ENCODE assay signal across 1 cellular context in the genomic region with DNA sequence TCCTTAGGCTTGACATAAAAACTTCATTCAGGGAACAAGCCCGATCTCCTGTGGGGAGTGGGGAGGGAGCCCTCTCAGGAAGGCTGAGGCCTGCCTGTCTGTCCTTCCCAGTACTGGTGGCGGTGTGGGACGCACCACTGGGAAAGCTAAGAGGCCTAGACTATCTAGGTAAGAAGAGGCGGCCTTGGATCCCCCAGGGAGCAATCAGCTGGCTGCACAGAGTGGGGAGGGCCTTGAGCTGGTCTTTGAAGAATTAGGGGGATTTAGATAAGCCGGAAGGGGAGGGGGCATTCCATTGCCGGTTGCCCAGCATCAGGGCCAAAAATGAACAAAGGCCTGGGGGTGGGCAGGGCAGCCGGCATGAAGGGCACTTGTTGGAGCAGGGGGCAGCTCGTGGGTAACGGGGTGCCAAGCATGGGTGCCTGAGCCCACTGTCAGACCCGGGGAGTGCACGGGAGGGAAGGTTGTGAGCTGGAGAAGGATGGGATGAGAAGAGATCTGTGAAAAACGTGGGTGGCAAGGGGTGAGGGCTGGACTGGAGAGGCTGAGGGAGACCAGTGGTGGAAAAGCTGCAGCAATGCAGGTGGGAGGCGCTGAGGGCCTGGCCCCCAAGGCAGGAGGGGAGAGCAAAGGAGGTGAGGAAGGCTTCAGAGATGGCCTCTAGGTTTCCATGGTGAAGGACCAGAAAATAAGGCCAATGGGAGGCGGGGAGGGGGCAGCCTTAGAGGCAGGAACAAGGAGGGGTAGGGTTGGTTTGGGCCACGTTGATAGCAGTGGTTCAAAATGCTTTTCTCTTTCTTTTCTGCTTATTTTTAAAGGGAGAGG.
A peak's percentile ranks its signal among the peaks of the same experiment; 100 is the strongest.
TF ChIP-seq lines count a peak whose summit lies in the region.

No MANE protein-coding gene starts in this region.

TF ChIP-seq in HepG2, 621 proteins besides CTCF, POLR2A, EP300 and RAD21 (continued from another document and continues in another):
- TF ChIP-seq, protein P1, sequence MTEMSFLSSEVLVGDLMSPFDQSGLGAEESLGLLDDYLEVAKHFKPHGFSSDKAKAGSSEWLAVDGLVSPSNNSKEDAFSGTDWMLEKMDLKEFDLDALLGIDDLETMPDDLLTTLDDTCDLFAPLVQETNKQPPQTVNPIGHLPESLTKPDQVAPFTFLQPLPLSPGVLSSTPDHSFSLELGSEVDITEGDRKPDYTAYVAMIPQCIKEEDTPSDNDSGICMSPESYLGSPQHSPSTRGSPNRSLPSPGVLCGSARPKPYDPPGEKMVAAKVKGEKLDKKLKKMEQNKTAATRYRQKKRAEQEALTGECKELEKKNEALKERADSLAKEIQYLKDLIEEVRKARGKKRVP (CRISPR knock-in tag; IDR thresholded peaks at IDR 0.05): no peak
- TF ChIP-seq, protein P2, sequence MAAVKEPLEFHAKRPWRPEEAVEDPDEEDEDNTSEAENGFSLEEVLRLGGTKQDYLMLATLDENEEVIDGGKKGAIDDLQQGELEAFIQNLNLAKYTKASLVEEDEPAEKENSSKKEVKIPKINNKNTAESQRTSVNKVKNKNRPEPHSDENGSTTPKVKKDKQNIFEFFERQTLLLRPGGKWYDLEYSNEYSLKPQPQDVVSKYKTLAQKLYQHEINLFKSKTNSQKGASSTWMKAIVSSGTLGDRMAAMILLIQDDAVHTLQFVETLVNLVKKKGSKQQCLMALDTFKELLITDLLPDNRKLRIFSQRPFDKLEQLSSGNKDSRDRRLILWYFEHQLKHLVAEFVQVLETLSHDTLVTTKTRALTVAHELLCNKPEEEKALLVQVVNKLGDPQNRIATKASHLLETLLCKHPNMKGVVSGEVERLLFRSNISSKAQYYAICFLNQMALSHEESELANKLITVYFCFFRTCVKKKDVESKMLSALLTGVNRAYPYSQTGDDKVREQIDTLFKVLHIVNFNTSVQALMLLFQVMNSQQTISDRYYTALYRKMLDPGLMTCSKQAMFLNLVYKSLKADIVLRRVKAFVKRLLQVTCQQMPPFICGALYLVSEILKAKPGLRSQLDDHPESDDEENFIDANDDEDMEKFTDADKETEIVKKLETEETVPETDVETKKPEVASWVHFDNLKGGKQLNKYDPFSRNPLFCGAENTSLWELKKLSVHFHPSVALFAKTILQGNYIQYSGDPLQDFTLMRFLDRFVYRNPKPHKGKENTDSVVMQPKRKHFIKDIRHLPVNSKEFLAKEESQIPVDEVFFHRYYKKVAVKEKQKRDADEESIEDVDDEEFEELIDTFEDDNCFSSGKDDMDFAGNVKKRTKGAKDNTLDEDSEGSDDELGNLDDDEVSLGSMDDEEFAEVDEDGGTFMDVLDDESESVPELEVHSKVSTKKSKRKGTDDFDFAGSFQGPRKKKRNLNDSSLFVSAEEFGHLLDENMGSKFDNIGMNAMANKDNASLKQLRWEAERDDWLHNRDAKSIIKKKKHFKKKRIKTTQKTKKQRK (IDR thresholded peaks at IDR 0.05; ENCODE audit: low read length): no peak
- TF ChIP-seq ZNF567 (CRISPR knock-in tag; IDR thresholded peaks at IDR 0.05; ENCODE audit: borderline replicate concordance): 0 out of 2 replicates have a peak, but pooled peaks have one; percentile 66
- TF ChIP-seq GATAD2A (CRISPR knock-in tag; IDR thresholded peaks at IDR 0.05): peak; percentile 45
- TF ChIP-seq, protein P3, sequence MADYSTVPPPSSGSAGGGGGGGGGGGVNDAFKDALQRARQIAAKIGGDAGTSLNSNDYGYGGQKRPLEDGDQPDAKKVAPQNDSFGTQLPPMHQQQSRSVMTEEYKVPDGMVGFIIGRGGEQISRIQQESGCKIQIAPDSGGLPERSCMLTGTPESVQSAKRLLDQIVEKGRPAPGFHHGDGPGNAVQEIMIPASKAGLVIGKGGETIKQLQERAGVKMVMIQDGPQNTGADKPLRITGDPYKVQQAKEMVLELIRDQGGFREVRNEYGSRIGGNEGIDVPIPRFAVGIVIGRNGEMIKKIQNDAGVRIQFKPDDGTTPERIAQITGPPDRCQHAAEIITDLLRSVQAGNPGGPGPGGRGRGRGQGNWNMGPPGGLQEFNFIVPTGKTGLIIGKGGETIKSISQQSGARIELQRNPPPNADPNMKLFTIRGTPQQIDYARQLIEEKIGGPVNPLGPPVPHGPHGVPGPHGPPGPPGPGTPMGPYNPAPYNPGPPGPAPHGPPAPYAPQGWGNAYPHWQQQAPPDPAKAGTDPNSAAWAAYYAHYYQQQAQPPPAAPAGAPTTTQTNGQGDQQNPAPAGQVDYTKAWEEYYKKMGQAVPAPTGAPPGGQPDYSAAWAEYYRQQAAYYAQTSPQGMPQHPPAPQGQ (CRISPR knock-in tag; IDR thresholded peaks at IDR 0.05; ENCODE audit: borderline replicate concordance): no peak
- TF ChIP-seq, protein P4, sequence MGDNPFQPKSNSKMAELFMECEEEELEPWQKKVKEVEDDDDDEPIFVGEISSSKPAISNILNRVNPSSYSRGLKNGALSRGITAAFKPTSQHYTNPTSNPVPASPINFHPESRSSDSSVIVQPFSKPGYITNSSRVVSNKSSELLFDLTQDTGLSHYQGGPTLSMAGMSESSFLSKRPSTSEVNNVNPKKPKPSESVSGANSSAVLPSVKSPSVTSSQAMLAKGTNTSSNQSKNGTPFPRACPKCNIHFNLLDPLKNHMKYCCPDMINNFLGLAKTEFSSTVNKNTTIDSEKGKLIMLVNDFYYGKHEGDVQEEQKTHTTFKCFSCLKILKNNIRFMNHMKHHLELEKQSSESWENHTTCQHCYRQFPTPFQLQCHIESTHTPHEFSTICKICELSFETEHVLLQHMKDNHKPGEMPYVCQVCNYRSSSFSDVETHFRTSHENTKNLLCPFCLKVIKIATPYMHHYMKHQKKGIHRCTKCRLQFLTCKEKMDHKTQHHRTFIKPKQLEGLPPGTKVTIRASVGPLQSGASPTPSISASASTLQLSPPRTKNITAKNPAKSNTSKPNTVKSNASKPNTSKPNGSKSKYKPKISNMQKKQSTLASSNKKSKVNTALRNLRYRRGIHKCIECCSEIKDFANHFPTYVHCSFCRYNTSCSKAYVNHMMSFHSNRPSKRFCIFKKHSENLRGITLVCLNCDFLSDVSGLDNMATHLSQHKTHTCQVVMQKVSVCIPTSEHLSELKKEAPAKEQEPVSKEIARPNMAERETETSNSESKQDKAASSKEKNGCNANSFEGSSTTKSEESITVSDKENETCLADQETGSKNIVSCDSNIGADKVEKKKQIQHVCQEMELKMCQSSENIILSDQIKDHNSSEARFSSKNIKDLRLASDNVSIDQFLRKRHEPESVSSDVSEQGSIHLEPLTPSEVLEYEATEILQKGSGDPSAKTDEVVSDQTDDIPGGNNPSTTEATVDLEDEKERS (CRISPR knock-in tag; IDR thresholded peaks at IDR 0.05): no peak
- TF ChIP-seq MBNL3 (CRISPR knock-in tag; conservative IDR thresholded peaks at IDR 0.05): no peak
- TF ChIP-seq BRCA1 (CRISPR knock-in tag; IDR thresholded peaks at IDR 0.05): no peak
- 0 out of 2 replicates have a peak, but pooled peaks have one; percentile 21 for TF ChIP-seq HOXA3 (CRISPR knock-in tag; IDR thresholded peaks at IDR 0.05)
- no peak for TF ChIP-seq ZNF335 (CRISPR knock-in tag; IDR thresholded peaks at IDR 0.05)
- TF ChIP-seq FOXK2 (IDR thresholded peaks at IDR 0.05): no peak
- no peak for TF ChIP-seq NCOR1 (IDR thresholded peaks at IDR 0.05; ENCODE audit: borderline replicate concordance, low read length)
- TF ChIP-seq DR1 (CRISPR knock-in tag; IDR thresholded peaks at IDR 0.05): no peak
- no peak for TF ChIP-seq CREB1 (IDR thresholded peaks at IDR 0.05)
- TF ChIP-seq CREB1 (CRISPR knock-in tag; IDR thresholded peaks at IDR 0.05): no peak
- no peak for TF ChIP-seq ZNF101 (CRISPR knock-in tag; IDR thresholded peaks at IDR 0.05; ENCODE audit: borderline replicate concordance, low read depth)
- TF ChIP-seq SMC3 (IDR thresholded peaks at IDR 0.05; ENCODE audit: low read length): no peak
- TF ChIP-seq HMGA1 (CRISPR knock-in tag; conservative IDR thresholded peaks at IDR 0.05): no peak
- TF ChIP-seq, protein P5, sequence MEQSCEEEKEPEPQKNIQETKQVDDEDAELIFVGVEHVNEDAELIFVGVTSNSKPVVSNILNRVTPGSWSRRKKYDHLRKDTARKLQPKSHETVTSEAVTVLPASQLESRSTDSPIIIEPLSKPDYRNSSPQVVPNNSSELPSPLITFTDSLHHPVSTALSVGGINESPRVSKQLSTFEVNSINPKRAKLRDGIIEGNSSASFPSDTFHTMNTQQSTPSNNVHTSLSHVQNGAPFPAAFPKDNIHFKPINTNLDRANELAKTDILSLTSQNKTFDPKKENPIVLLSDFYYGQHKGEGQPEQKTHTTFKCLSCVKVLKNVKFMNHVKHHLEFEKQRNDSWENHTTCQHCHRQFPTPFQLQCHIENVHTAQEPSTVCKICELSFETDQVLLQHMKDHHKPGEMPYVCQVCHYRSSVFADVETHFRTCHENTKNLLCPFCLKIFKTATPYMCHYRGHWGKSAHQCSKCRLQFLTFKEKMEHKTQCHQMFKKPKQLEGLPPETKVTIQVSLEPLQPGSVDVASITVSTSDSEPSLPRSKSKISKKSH (CRISPR knock-in tag; IDR thresholded peaks at IDR 0.05; ENCODE audit: borderline replicate concordance): no peak
- no peak for TF ChIP-seq RBFOX2 (IDR thresholded peaks at IDR 0.05; ENCODE audit: low read depth, low read length)
- TF ChIP-seq, protein P6, sequence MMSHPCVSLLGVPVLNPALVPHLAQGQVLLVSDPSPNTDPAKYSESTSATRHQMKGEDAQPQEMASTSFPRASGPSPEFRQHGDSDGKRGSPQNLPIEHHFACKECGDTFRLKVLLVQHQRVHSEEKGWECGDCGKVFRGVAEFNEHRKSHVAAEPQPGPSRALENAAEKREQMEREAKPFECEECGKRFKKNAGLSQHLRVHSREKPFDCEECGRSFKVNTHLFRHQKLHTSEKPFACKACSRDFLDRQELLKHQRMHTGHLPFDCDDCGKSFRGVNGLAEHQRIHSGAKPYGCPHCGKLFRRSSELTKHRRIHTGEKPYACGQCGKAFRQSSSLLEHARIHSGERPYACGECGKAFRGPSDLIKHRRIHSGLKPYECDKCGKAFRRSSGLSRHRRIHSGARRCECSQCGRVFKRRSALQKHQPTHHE (CRISPR knock-in tag; IDR thresholded peaks at IDR 0.05; ENCODE audit: borderline replicate concordance): no peak
- TF ChIP-seq ZBTB42 (CRISPR knock-in tag; IDR thresholded peaks at IDR 0.05): no peak
- TF ChIP-seq KLF12 (CRISPR knock-in tag; IDR thresholded peaks at IDR 0.05; ENCODE audit: borderline replicate concordance): no peak; the same call in 1 of the 2 replicates
- peak; percentile 21; the same call in 1 of the 2 replicates for TF ChIP-seq HNF4G (IDR thresholded peaks at IDR 0.05; ENCODE audit: borderline replicate concordance, low read depth, low read length)
- TF ChIP-seq HNF4G (CRISPR knock-in tag; IDR thresholded peaks at IDR 0.05; ENCODE audit: borderline replicate concordance, low read depth): no peak
- no peak for TF ChIP-seq ZC3H13 (CRISPR knock-in tag; IDR thresholded peaks at IDR 0.05)
- TF ChIP-seq, protein P7, sequence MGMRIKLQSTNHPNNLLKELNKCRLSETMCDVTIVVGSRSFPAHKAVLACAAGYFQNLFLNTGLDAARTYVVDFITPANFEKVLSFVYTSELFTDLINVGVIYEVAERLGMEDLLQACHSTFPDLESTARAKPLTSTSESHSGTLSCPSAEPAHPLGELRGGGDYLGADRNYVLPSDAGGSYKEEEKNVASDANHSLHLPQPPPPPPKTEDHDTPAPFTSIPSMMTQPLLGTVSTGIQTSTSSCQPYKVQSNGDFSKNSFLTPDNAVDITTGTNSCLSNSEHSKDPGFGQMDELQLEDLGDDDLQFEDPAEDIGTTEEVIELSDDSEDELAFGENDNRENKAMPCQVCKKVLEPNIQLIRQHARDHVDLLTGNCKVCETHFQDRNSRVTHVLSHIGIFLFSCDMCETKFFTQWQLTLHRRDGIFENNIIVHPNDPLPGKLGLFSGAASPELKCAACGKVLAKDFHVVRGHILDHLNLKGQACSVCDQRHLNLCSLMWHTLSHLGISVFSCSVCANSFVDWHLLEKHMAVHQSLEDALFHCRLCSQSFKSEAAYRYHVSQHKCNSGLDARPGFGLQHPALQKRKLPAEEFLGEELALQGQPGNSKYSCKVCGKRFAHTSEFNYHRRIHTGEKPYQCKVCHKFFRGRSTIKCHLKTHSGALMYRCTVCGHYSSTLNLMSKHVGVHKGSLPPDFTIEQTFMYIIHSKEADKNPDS (CRISPR knock-in tag; IDR thresholded peaks at IDR 0.05): no peak
- TF ChIP-seq, protein P8, sequence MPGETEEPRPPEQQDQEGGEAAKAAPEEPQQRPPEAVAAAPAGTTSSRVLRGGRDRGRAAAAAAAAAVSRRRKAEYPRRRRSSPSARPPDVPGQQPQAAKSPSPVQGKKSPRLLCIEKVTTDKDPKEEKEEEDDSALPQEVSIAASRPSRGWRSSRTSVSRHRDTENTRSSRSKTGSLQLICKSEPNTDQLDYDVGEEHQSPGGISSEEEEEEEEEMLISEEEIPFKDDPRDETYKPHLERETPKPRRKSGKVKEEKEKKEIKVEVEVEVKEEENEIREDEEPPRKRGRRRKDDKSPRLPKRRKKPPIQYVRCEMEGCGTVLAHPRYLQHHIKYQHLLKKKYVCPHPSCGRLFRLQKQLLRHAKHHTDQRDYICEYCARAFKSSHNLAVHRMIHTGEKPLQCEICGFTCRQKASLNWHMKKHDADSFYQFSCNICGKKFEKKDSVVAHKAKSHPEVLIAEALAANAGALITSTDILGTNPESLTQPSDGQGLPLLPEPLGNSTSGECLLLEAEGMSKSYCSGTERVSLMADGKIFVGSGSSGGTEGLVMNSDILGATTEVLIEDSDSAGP (CRISPR knock-in tag; IDR thresholded peaks at IDR 0.05; ENCODE audit: borderline replicate concordance): peak; percentile 53; the same call in 1 of the 2 replicates
- no peak for TF ChIP-seq ZNF124 (CRISPR knock-in tag; IDR thresholded peaks at IDR 0.05)
- no peak for TF ChIP-seq ATAD3A (CRISPR knock-in tag; IDR thresholded peaks at IDR 0.05)
- TF ChIP-seq, protein P9, sequence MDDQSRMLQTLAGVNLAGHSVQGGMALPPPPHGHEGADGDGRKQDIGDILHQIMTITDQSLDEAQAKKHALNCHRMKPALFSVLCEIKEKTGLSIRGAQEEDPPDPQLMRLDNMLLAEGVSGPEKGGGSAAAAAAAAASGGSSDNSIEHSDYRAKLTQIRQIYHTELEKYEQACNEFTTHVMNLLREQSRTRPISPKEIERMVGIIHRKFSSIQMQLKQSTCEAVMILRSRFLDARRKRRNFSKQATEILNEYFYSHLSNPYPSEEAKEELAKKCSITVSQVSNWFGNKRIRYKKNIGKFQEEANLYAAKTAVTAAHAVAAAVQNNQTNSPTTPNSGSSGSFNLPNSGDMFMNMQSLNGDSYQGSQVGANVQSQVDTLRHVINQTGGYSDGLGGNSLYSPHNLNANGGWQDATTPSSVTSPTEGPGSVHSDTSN (CRISPR knock-in tag; IDR thresholded peaks at IDR 0.05; ENCODE audit: borderline replicate concordance): no peak
- peak; percentile 48; the same call in 1 of the 2 replicates for TF ChIP-seq PAWR (CRISPR knock-in tag; IDR thresholded peaks at IDR 0.05; ENCODE audit: borderline replicate concordance)
- TF ChIP-seq, protein P10, sequence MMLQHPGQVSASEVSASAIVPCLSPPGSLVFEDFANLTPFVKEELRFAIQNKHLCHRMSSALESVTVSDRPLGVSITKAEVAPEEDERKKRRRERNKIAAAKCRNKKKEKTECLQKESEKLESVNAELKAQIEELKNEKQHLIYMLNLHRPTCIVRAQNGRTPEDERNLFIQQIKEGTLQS (CRISPR knock-in tag; IDR thresholded peaks at IDR 0.05): no peak
- TF ChIP-seq RARG (CRISPR knock-in tag; IDR thresholded peaks at IDR 0.05; ENCODE audit: low read depth): no peak
- peak; percentile 26; the same call in 1 of the 2 replicates for TF ChIP-seq ZNF138 (CRISPR knock-in tag; IDR thresholded peaks at IDR 0.05; ENCODE audit: low read depth)
- TF ChIP-seq MTF1 (CRISPR knock-in tag; IDR thresholded peaks at IDR 0.05): no peak
- no peak for TF ChIP-seq NFKBIZ (CRISPR knock-in tag; IDR thresholded peaks at IDR 0.05)
- TF ChIP-seq SETDB1 (CRISPR knock-in tag; IDR thresholded peaks at IDR 0.05; ENCODE audit: borderline replicate concordance): no peak
- no peak for TF ChIP-seq SRSF4 (IDR thresholded peaks at IDR 0.05; ENCODE audit: low read depth, low read length, poor library complexity, severe bottlenecking)
- TF ChIP-seq SIN3B (IDR thresholded peaks at IDR 0.05; ENCODE audit: low read length): no peak
- TF ChIP-seq ZNF564 (CRISPR knock-in tag; IDR thresholded peaks at IDR 0.05): no peak
- no peak for TF ChIP-seq ZNF451 (CRISPR knock-in tag; IDR thresholded peaks at IDR 0.05)
- no peak for TF ChIP-seq PAX8 (CRISPR knock-in tag; IDR thresholded peaks at IDR 0.05; ENCODE audit: borderline replicate concordance)
